In genomic region chr2:89584868-89585557, GRCh38 we compare ENCODE assay signal across 8 cellular contexts.
DNase-seq lines count a peak whose midpoint lies in the region; ATAC-seq, FAIRE-seq and TF ChIP-seq lines count a peak whose summit lies in the region.
"Not testable (repeated sequence)": the region's sequence is repeated elsewhere in the genome, so short reads cannot be mapped to it uniquely, and the experiment has no call there.

No MANE protein-coding gene starts in this region.

- not testable (repeated sequence) for FAIRE-seq in HepG2 (lab: Jason Lieb, UNC)

- not testable (repeated sequence) for DNase-seq in astrocyte of the spinal cord (ENCODE audit: low read depth, low spot score); esophagus squamous epithelium (lab: John Stamatoyannopoulos, UW); HepG2 (ENCODE audit: low spot score); trophoblast cell; thoracic aorta (ENCODE audit: low spot score)

- H3K36me3 ChIP-seq in DOHH2 (ENCODE audit: control insufficient read depth, low read length); KMS-11 (ENCODE audit: insufficient read depth); esophagus squamous epithelium; HepG2 (replicated peaks in 1 of 2; ENCODE audit: control insufficient read depth in 1 of 2, insufficient read depth in 2 of 2, low read length in 2 of 2); trophoblast cell (ENCODE audit: control insufficient read depth in 1 of 2, insufficient read depth in 2 of 2, low read length in 2 of 2); thoracic aorta: not testable (repeated sequence)

- H3K9ac ChIP-seq in KMS-11 = peak overlapping the region; percentile 41; the same call in 1 of the 2 replicates
- H3K9ac ChIP-seq in HepG2 (ENCODE audit: insufficient read depth, low read depth, low read length) = peak overlapping the region; percentile 52; the same call in 1 of the 2 replicates
- not testable (repeated sequence) for H3K9ac ChIP-seq in trophoblast cell (ENCODE audit: low read length)

- not testable (repeated sequence) for H2BK120ac ChIP-seq in trophoblast cell (ENCODE audit: insufficient read depth, low read length, poor library complexity)

- not testable (repeated sequence) for H3K18ac ChIP-seq in trophoblast cell (ENCODE audit: low read length)

- H3F3A ChIP-seq in DOHH2 (ENCODE audit: control insufficient read depth, insufficient read depth) = not testable (repeated sequence)

- not testable (repeated sequence) for H3K14ac ChIP-seq in trophoblast cell (ENCODE audit: low read length)

- not testable (repeated sequence) for H2AK5ac ChIP-seq in trophoblast cell (ENCODE audit: low read length)

- H4K12ac ChIP-seq in trophoblast cell (ENCODE audit: low read depth, low read length) = not testable (repeated sequence)

- not testable (repeated sequence) for TF ChIP-seq CTCF in DOHH2 (IDR thresholded peaks at IDR 0.05; ENCODE audit: low read depth, low read length, poor library complexity, severe bottlenecking); KMS-11 (conservative IDR thresholded peaks at IDR 0.05; ENCODE audit: low read depth, low read length); WI38 (IDR thresholded peaks at IDR 0.05; ENCODE audit: low read depth, low read length); astrocyte of the spinal cord (IDR thresholded peaks at IDR 0.05; ENCODE audit: low read depth, low read length); esophagus squamous epithelium (IDR thresholded peaks at IDR 0.05); HepG2 (CRISPR knock-in tag; IDR thresholded peaks at IDR 0.05); thoracic aorta (IDR thresholded peaks at IDR 0.05)

- POLR2A ChIA-PET in HepG2 (lab: Yijun Ruan, JAX) = not testable (repeated sequence)

- H3K4ac ChIP-seq in trophoblast cell (ENCODE audit: low read depth, low read length) = not testable (repeated sequence)

- H3K27ac ChIP-seq in DOHH2 (ENCODE audit: low read depth, low read length); KMS-11; HepG2 (ENCODE audit: extremely low read length, insufficient read depth, low read length); trophoblast cell (ENCODE audit: low read depth, low read length); thoracic aorta: not testable (repeated sequence)
- H3K27ac ChIP-seq in esophagus squamous epithelium = peak overlapping the region in 2 of 4 donors; percentile 29 to 66

- not testable (repeated sequence) for H3K23ac ChIP-seq in trophoblast cell (ENCODE audit: low read length)

- in situ Hi-C loops in astrocyte of the spinal cord (cut with HindIII; ENCODE audit: low sequenced_read_pairs); HepG2 (cut with HindIII; ENCODE audit: extremely low pct_ligation_motif_present, low pct_unique_long_range_greater_than_20kb): not testable (repeated sequence)

- H3K79me1 ChIP-seq in trophoblast cell (ENCODE audit: low read length) = not testable (repeated sequence)

- H3K9me3 ChIP-seq in DOHH2 (ENCODE audit: control insufficient read depth, insufficient read depth, low read length); esophagus squamous epithelium; HepG2 (ENCODE audit: low read length); trophoblast cell (ENCODE audit: insufficient read depth, low read depth, low read length); thoracic aorta: not testable (repeated sequence)

- CTCF ChIA-PET in HepG2 (lab: Yijun Ruan, JAX; ENCODE audit: low intra/inter-chr PET ratio, low total read pairs) = not testable (repeated sequence)

- WGBS in esophagus squamous epithelium, 2 donors = no CpG with 5 or more reads among the region's 21 CpGs
- WGBS in HepG2 (ENCODE audit: low lambda C conversion rate) = 0% methylated on average over 1 of the region's 21 CpGs
- WGBS in trophoblast cell (ENCODE audit: extremely low coverage, insufficient coverage, insufficient read length) = no CpG with 5 or more reads among the region's 21 CpGs

- not testable (repeated sequence) for H4K20me1 ChIP-seq in DOHH2 (ENCODE audit: control insufficient read depth, insufficient read depth, low read depth, low read length); KMS-11 (ENCODE audit: insufficient read depth); HepG2 (ENCODE audit: insufficient read depth, low read length)

- peak overlapping the region; percentile 47 for H4K91ac ChIP-seq in trophoblast cell (ENCODE audit: low read depth, low read length)

- H2AFZ ChIP-seq in KMS-11 (ENCODE audit: low read depth); HepG2 (ENCODE audit: low read length); trophoblast cell (ENCODE audit: insufficient read depth, low read length, poor library complexity): not testable (repeated sequence)

- not testable (repeated sequence) for ATAC-seq in HepG2; thoracic aorta (ENCODE audit: insufficient number of reproducible peaks, low FRiP score, low read depth)

- H3K27me3 ChIP-seq in DOHH2 (ENCODE audit: control insufficient read depth, low read length); KMS-11 (ENCODE audit: insufficient read depth, low read depth); esophagus squamous epithelium; HepG2 (ENCODE audit: control insufficient read depth in 1 of 2, insufficient read depth in 2 of 2, low read length in 2 of 2); trophoblast cell (ENCODE audit: insufficient read depth, low read length); thoracic aorta (replicated peaks; ENCODE audit: insufficient read depth): not testable (repeated sequence)

- H2BK5ac ChIP-seq in trophoblast cell (ENCODE audit: low read depth, low read length, poor library complexity) = peak overlapping the region; percentile 49

- TSS peak; percentile 83 for BruUV-seq in HepG2 (replicated peaks; lab: Mats Ljungman, UMichigan)

- not testable (repeated sequence) for H3K4me2 ChIP-seq in DOHH2 (ENCODE audit: low read length); KMS-11; trophoblast cell (ENCODE audit: low read length)
- H3K4me2 ChIP-seq in HepG2 (ENCODE audit: low read depth, low read length) = peak overlapping the region; percentile 36; the same call in 1 of the 2 replicates

- H2BK12ac ChIP-seq in trophoblast cell (ENCODE audit: low read length) = not testable (repeated sequence)

- not testable (repeated sequence) for TF ChIP-seq RAD21 in HepG2 (CRISPR knock-in tag; IDR thresholded peaks at IDR 0.05)

- intact Hi-C loops in esophagus squamous epithelium (cut with DNase I); HepG2 (cut with micrococcal nuclease; ENCODE audit: unreplicated experiment): not testable (repeated sequence)

- TF ChIP-seq POLR2A in esophagus squamous epithelium (IDR thresholded peaks at IDR 0.05); HepG2 (IDR thresholded peaks at IDR 0.05; ENCODE audit: insufficient read depth in 1 of 2, low read depth in 2 of 2, low read length in 2 of 2): not testable (repeated sequence)

- H3K79me2 ChIP-seq in DOHH2 (ENCODE audit: control insufficient read depth, low read length); KMS-11 (ENCODE audit: insufficient read depth, low read depth); HepG2 (ENCODE audit: insufficient read depth, low read length); trophoblast cell (ENCODE audit: control insufficient read depth, insufficient read depth, low read length, poor library complexity): not testable (repeated sequence)

- H3K4me3 ChIP-seq in DOHH2 (ENCODE audit: low read length) (0 out of 2 replicates have a peak overlapping the region, but pooled peaks have one; percentile 17), WI38 (ENCODE audit: low read depth, low read length) (peak overlapping the region; percentile 38), astrocyte of the spinal cord (ENCODE audit: low read depth, low read length) (peak overlapping the region; percentile 44), esophagus squamous epithelium (peak overlapping the region; percentile 22 to 46 (median 40)), HepG2 (replicated peaks in 1 of 3; ENCODE audit: insufficient read depth in 1 of 3, low read depth in 2 of 3, low read length in 3 of 3) (peak overlapping the region in 2 of 3 experiments; percentile 53 to 55; a peak in 3 of 6 replicates), trophoblast cell (ENCODE audit: low read depth, low read length) (peak overlapping the region; percentile 65), thoracic aorta (peak overlapping the region; percentile 63)
- H3K4me3 ChIP-seq in KMS-11 (IDR thresholded peaks at IDR 0.05; ENCODE audit: insufficient read depth, low read depth, low read length) = not testable (repeated sequence)

- peak overlapping the region; percentile 65 for H4K8ac ChIP-seq in trophoblast cell (ENCODE audit: low read depth, low read length)

- not testable (repeated sequence) for H3K4me1 ChIP-seq in DOHH2 (ENCODE audit: control insufficient read depth, low read length); KMS-11 (ENCODE audit: low read depth, poor library complexity, severe bottlenecking); esophagus squamous epithelium; HepG2 (ENCODE audit: insufficient read depth, low read length); trophoblast cell (ENCODE audit: control insufficient read depth in 1 of 2, insufficient read depth in 2 of 2, low read length in 2 of 2); thoracic aorta (ENCODE audit: control insufficient read depth in 1 of 2, low read depth in 2 of 2)

- not testable (repeated sequence) for H3K9me2 ChIP-seq in DOHH2 (replicated peaks; ENCODE audit: control insufficient read depth, low read length)

- not testable (repeated sequence) for TF ChIP-seq EP300 in HepG2 (IDR thresholded peaks at IDR 0.05; ENCODE audit: low read depth in 2 of 2, low read length in 2 of 2); HepG2 (CRISPR knock-in tag; IDR thresholded peaks at IDR 0.05; ENCODE audit: borderline replicate concordance)

TF ChIP-seq in HepG2, 621 proteins besides CTCF, POLR2A, EP300 and RAD21:
- TF ChIP-seq RBFOX2 (IDR thresholded peaks at IDR 0.05; ENCODE audit: low read depth, low read length) (0 out of 2 replicates have a peak, but pooled peaks have one; percentile 9), ZNF768 (CRISPR knock-in tag; IDR thresholded peaks at IDR 0.05) (peak; percentile 84)
